Comparison of ENCODE assay signal across 20 cellular contexts in the genomic region with DNA sequence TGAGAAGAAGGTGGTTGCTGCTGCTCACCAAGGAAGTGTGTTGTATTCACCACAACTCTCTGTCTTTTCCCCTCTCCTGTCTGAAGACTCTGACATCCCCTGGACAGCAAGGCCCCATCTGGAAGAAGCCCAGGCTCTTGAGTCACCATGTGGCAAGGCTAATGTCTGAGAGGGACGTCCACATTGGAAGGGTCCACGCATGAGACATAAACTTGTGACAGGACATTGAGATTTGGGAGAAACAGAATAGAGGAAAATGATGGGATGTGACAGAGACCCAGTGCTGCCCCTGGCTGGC.
A peak's percentile ranks its signal among the peaks of the same experiment; 100 is the strongest.
DNase-seq lines count a peak whose midpoint lies in the region; ATAC-seq, FAIRE-seq and TF ChIP-seq lines count a peak whose summit lies in the region.
"Had no signal": no experiment of that assay in that cellular context is flagged by ENCODE, and none has a peak within 500 bp of the region (broad histone marks: within the 10 kb centered on the region; RNA-seq: fewer than 3 reads in every experiment).

No MANE protein-coding gene starts in this region.

- TF ChIP-seq CTCF in HepG2 (CRISPR knock-in tag; IDR thresholded peaks at IDR 0.05) = no peak

- H3K36me3 ChIP-seq in SJSA1 (no peaks in the 10 kb centered on the region), HepG2 (replicated peaks in 1 of 2; ENCODE audit: control insufficient read depth in 1 of 2, insufficient read depth in 2 of 2, low read length in 2 of 2) (no peaks in the 10 kb centered on the region)
- H3K36me3 ChIP-seq: BLaER1 had no signal

- WGBS in HepG2 (ENCODE audit: low lambda C conversion rate) = 33% methylated on average over 2 of the region's 2 CpGs

- H3K27ac ChIP-seq in SJSA1 (peak overlapping the region; percentile 72), HepG2 (ENCODE audit: extremely low read length, insufficient read depth, low read length) (no peak overlapping the region)
- H3K27ac ChIP-seq: BLaER1, KMS-11 had no signal

- CTCF ChIA-PET in HepG2 (lab: Yijun Ruan, JAX; ENCODE audit: low intra/inter-chr PET ratio, low total read pairs) = interaction anchor here (1.7 kb wide), 1 partner anchor 442 kb away, joined by 5 read pairs; no protein-coding TSS in a partner anchor

- no peak overlapping the region for H3K4me3 ChIP-seq in SJSA1
- no peak overlapping the region for H3K4me3 ChIP-seq in HepG2 (replicated peaks in 1 of 3; ENCODE audit: insufficient read depth in 1 of 3, low read depth in 2 of 3, low read length in 3 of 3)
- H3K4me3 ChIP-seq: BLaER1, GM12878 had no signal

- H3K9me3 ChIP-seq in SJSA1 (replicated peaks) = no peaks in the 10 kb centered on the region
- no peaks in the 10 kb centered on the region for H3K9me3 ChIP-seq in HepG2 (ENCODE audit: low read length)
- H3K9me3 ChIP-seq: BLaER1 had no signal

- H3K79me2 ChIP-seq in HepG2 (ENCODE audit: insufficient read depth, low read length) = no peaks in the 10 kb centered on the region

- H3K27me3 ChIP-seq in SJSA1 (replicated peaks) (no peaks in the 10 kb centered on the region), HepG2 (ENCODE audit: control insufficient read depth in 1 of 2, insufficient read depth in 2 of 2, low read length in 2 of 2) (peaks cover 0 to 19% of the 10 kb centered on the region in 2 experiments; a peak in 3 of 5 replicates)

- H3K9ac ChIP-seq in HepG2 (ENCODE audit: insufficient read depth, low read depth, low read length) = no peak overlapping the region
- H3K9ac ChIP-seq: BLaER1, KMS-11 had no signal

- no TSS peak for BruUV-seq in HepG2 (replicated peaks; lab: Mats Ljungman, UMichigan)

- no peak for ATAC-seq in GM19035 (IDR thresholded peaks at IDR 0.05; ENCODE audit: unreplicated experiment)
- no peak for ATAC-seq in GM21367 (IDR thresholded peaks at IDR 0.05; ENCODE audit: unreplicated experiment)
- ATAC-seq in HepG2 = no peak
- ATAC-seq: CD8-positive, alpha-beta T cell; GM12878 had no signal

- TF ChIP-seq RAD21 in HepG2 (CRISPR knock-in tag; IDR thresholded peaks at IDR 0.05) = no peak

- intact Hi-C loops in posterior vena cava (cut with DNase I) = loop anchor here (5.0 to 10.0 kb wide), 2 partner anchors 259 to 267 kb away; no protein-coding TSS in a partner anchor
- intact Hi-C loops in HepG2 (cut with micrococcal nuclease; ENCODE audit: unreplicated experiment) = no loop called here

- in situ Hi-C loops in HepG2 (cut with HindIII; ENCODE audit: extremely low pct_ligation_motif_present, low pct_unique_long_range_greater_than_20kb) = loop anchor here (10.0 kb wide), 1 partner anchor 229 kb away; no protein-coding TSS in a partner anchor

- H3K4me1 ChIP-seq in SJSA1 (replicated peaks) (peaks cover 52% of the 10 kb centered on the region), HepG2 (ENCODE audit: insufficient read depth, low read length) (peaks cover 8% of the 10 kb centered on the region; the same call in 1 of the 2 replicates)
- H3K4me1 ChIP-seq: BLaER1 had no signal

- DNase-seq in Daoy (ENCODE audit: low read depth) (peak; percentile 25), SJSA1 (ENCODE audit: low read depth in 1 of 2, low spot score in 2 of 2) (no peak), iris pigment epithelial cell (ENCODE audit: low read depth) (peak; percentile 22), posterior vena cava (ENCODE audit: low spot score) (peak; percentile 38), HepG2 (ENCODE audit: low spot score) (no peak), urothelium cell line (ENCODE audit: low spot score) (no peak)
- DNase-seq: CD8-positive, alpha-beta T cell; DMS79; GDM1; GOT3; NCI-H1092; NCI-H1694; NCI-H2107; NCI-H345; NCI-H69 had no signal

- no peak for TF ChIP-seq POLR2A in HepG2 (IDR thresholded peaks at IDR 0.05; ENCODE audit: insufficient read depth in 1 of 2, low read depth in 2 of 2, low read length in 2 of 2)

- FAIRE-seq in HepG2 (lab: Jason Lieb, UNC) (no peak), urothelium cell line (lab: Jason Lieb, UNC) (no peak)
- FAIRE-seq: GM12878 had no signal

- no peak for TF ChIP-seq EP300 in HepG2 (IDR thresholded peaks at IDR 0.05; ENCODE audit: low read depth in 2 of 2, low read length in 2 of 2)
- no peak for TF ChIP-seq EP300 in HepG2 (CRISPR knock-in tag; IDR thresholded peaks at IDR 0.05; ENCODE audit: borderline replicate concordance)

- POLR2A ChIA-PET in HepG2 (lab: Yijun Ruan, JAX) = no interaction called here

- H3K4me2 ChIP-seq in HepG2 (ENCODE audit: low read depth, low read length) = no peak overlapping the region
- H3K4me2 ChIP-seq: BLaER1, KMS-11 had no signal

- peaks cover 4% of the 10 kb centered on the region; the same call in 1 of the 2 replicates for H4K20me1 ChIP-seq in HepG2 (ENCODE audit: insufficient read depth, low read length)
- H4K20me1 ChIP-seq: BLaER1 had no signal

- no peak overlapping the region for H2AFZ ChIP-seq in HepG2 (ENCODE audit: low read length)

TF ChIP-seq in HepG2, 621 proteins besides CTCF, POLR2A, EP300 and RAD21 (continues in another document):
- no peak for TF ChIP-seq CCDC6 (CRISPR knock-in tag; IDR thresholded peaks at IDR 0.05)
- no peak for TF ChIP-seq YY1 (IDR thresholded peaks at IDR 0.05; ENCODE audit: insufficient read depth, insufficient replicate concordance, low read depth, low read length)
- no peak for TF ChIP-seq ZNF343 (CRISPR knock-in tag; IDR thresholded peaks at IDR 0.05)
- no peak for TF ChIP-seq NFE2 (CRISPR knock-in tag; IDR thresholded peaks at IDR 0.05)
- TF ChIP-seq PITX1 (CRISPR knock-in tag; IDR thresholded peaks at IDR 0.05) = no peak
- TF ChIP-seq, protein P1, sequence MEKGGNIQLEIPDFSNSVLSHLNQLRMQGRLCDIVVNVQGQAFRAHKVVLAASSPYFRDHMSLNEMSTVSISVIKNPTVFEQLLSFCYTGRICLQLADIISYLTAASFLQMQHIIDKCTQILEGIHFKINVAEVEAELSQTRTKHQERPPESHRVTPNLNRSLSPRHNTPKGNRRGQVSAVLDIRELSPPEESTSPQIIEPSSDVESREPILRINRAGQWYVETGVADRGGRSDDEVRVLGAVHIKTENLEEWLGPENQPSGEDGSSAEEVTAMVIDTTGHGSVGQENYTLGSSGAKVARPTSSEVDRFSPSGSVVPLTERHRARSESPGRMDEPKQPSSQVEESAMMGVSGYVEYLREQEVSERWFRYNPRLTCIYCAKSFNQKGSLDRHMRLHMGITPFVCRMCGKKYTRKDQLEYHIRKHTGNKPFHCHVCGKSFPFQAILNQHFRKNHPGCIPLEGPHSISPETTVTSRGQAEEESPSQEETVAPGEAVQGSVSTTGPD (CRISPR knock-in tag; IDR thresholded peaks at IDR 0.05) = no peak
- no peak for TF ChIP-seq ZFP41 (CRISPR knock-in tag; IDR thresholded peaks at IDR 0.05; ENCODE audit: borderline replicate concordance)
- TF ChIP-seq, protein P2, sequence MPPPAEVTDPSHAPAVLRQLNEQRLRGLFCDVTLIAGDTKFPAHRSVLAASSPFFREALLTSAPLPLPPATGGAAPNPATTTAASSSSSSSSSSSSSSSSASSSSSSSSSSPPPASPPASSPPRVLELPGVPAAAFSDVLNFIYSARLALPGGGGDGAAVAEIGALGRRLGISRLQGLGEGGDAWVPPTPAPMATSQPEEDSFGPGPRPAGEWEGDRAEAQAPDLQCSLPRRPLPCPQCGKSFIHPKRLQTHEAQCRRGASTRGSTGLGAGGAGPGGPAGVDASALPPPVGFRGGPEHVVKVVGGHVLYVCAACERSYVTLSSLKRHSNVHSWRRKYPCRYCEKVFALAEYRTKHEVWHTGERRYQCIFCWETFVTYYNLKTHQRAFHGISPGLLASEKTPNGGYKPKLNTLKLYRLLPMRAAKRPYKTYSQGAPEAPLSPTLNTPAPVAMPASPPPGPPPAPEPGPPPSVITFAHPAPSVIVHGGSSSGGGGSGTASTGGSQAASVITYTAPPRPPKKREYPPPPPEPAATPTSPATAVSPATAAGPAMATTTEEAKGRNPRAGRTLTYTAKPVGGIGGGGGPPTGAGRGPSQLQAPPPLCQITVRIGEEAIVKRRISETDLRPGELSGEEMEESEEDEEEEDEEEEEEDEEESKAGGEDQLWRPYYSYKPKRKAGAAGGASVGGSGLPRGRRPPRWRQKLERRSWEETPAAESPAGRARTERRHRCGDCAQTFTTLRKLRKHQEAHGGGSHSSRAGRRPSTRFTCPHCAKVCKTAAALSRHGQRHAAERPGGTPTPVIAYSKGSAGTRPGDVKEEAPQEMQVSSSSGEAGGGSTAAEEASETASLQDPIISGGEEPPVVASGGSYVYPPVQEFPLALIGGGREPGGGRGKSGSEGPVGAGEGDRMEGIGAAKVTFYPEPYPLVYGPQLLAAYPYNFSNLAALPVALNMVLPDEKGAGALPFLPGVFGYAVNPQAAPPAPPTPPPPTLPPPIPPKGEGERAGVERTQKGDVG (CRISPR knock-in tag; IDR thresholded peaks at IDR 0.05; ENCODE audit: borderline replicate concordance) = no peak
- TF ChIP-seq, protein P3, sequence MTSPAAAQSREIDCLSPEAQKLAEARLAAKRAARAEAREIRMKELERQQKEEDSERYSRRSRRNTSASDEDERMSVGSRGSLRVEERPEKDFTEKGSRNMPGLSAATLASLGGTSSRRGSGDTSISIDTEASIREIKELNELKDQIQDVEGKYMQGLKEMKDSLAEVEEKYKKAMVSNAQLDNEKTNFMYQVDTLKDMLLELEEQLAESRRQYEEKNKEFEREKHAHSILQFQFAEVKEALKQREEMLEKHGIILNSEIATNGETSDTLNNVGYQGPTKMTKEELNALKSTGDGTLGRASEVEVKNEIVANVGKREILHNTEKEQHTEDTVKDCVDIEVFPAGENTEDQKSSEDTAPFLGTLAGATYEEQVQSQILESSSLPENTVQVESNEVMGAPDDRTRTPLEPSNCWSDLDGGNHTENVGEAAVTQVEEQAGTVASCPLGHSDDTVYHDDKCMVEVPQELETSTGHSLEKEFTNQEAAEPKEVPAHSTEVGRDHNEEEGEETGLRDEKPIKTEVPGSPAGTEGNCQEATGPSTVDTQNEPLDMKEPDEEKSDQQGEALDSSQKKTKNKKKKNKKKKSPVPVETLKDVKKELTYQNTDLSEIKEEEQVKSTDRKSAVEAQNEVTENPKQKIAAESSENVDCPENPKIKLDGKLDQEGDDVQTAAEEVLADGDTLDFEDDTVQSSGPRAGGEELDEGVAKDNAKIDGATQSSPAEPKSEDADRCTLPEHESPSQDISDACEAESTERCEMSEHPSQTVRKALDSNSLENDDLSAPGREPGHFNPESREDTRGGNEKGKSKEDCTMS (CRISPR knock-in tag; conservative IDR thresholded peaks at IDR 0.05) = no peak
- TF ChIP-seq, protein P4, sequence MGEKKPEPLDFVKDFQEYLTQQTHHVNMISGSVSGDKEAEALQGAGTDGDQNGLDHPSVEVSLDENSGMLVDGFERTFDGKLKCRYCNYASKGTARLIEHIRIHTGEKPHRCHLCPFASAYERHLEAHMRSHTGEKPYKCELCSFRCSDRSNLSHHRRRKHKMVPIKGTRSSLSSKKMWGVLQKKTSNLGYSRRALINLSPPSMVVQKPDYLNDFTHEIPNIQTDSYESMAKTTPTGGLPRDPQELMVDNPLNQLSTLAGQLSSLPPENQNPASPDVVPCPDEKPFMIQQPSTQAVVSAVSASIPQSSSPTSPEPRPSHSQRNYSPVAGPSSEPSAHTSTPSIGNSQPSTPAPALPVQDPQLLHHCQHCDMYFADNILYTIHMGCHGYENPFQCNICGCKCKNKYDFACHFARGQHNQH (CRISPR knock-in tag; IDR thresholded peaks at IDR 0.05) = no peak

Comparison
In these comparisons a context has a peak if more than half of its experiments do, and no peak if none do; other contexts are left out.
1. DNase-seq: peak in Daoy (single experiment), iris pigment epithelial cell (single experiment) and posterior vena cava (single experiment); none in SJSA1 (0 of 2), HepG2 (single experiment) and urothelium cell line (single experiment).